ENCODE assay signal across 9 cellular contexts in genomic region chr7:151472644-151473380, GRCh38. TPM values are rescaled to one million over a fixed set of nuclear protein-coding genes. Genes with fewer than 3 reads are reported as not detected.
DNase-seq lines count a peak whose midpoint lies in the region; ATAC-seq and TF ChIP-seq lines count a peak whose summit lies in the region.
"Had no signal": no experiment of that assay in that cellular context is flagged by ENCODE, and none has a peak within 500 bp of the region (broad histone marks: within the 10 kb centered on the region; RNA-seq: fewer than 3 reads in every experiment).

No MANE protein-coding gene starts in this region.

- H3K27me3 ChIP-seq in right atrium auricular region: no peaks in the 10 kb centered on the region

- peaks cover 50% of the 10 kb centered on the region for H3K36me3 ChIP-seq in right atrium auricular region

- intact Hi-C loops in Right ventricle myocardium inferior (cut with DNase I): no loop called here

- H3K27ac ChIP-seq in right atrium auricular region: no peak overlapping the region
- H3K27ac ChIP-seq: C4-2B had no signal

- no peaks in the 10 kb centered on the region for H3K9me3 Mint-ChIP-seq in stimulated activated naive CD8-positive, alpha-beta T cell treated with anti-CD3 and anti-CD28 coated beads, Interleukin-15, amount 100 ng/mL, for 72 hours

- H3K27ac Mint-ChIP-seq in stimulated activated naive CD8-positive, alpha-beta T cell treated with anti-CD3 and anti-CD28 coated beads, Interleukin-15, amount 100 ng/mL, for 72 hours: no peak overlapping the region

- peak overlapping the region; percentile 43 for H3K4me3 Mint-ChIP-seq in stimulated activated naive CD8-positive, alpha-beta T cell treated with anti-CD3 and anti-CD28 coated beads, Interleukin-15, amount 100 ng/mL, for 72 hours

- H3K4me3 ChIP-seq in right atrium auricular region (no peak overlapping the region), astrocyte of the spinal cord (ENCODE audit: low read depth, low read length) (no peak overlapping the region)

- peaks cover 0 to 39% of the 10 kb centered on the region in 2 donors for H3K4me1 ChIP-seq in right atrium auricular region

- no peak for TF ChIP-seq CTCF in right atrium auricular region (IDR thresholded peaks at IDR 0.05)
- no peak for TF ChIP-seq CTCF in astrocyte of the spinal cord (IDR thresholded peaks at IDR 0.05; ENCODE audit: low read depth, low read length)

- DNase-seq in Right ventricle myocardium inferior (ENCODE audit: missing footprints) (no peak), right atrium auricular region (ENCODE audit: low spot score) (no peak), astrocyte of the spinal cord (ENCODE audit: low read depth, low spot score) (peak; percentile 39), amniotic stem cell (lab: John Stamatoyannopoulos, UW) (no peak), NCI-H2107 (lab: John Stamatoyannopoulos, UW) (no peak), pons (ENCODE audit: low spot score) (no peak)
- DNase-seq in stimulated activated naive CD8-positive, alpha-beta T cell treated with anti-CD3 and anti-CD28 coated beads, Interleukin-15, amount 100 ng/mL, for 72 hours: no peak

- in situ Hi-C loops in astrocyte of the spinal cord (cut with HindIII; ENCODE audit: low sequenced_read_pairs): no loop called here

- no peaks in the 10 kb centered on the region for H3K27me3 Mint-ChIP-seq in stimulated activated naive CD8-positive, alpha-beta T cell treated with anti-CD3 and anti-CD28 coated beads, Interleukin-15, amount 100 ng/mL, for 72 hours

- no peaks in the 10 kb centered on the region for H3K9me3 ChIP-seq in right atrium auricular region

- H3K4me1 Mint-ChIP-seq in stimulated activated naive CD8-positive, alpha-beta T cell treated with anti-CD3 and anti-CD28 coated beads, Interleukin-15, amount 100 ng/mL, for 72 hours: peaks cover 51% of the 10 kb centered on the region

- ATAC-seq in Right ventricle myocardium inferior (peak; percentile 62), HG03045 (IDR thresholded peaks at IDR 0.05; ENCODE audit: unreplicated experiment) (peak; percentile 52)
- no peak for ATAC-seq in stimulated activated naive CD8-positive, alpha-beta T cell treated with anti-CD3 and anti-CD28 coated beads, Interleukin-15, amount 100 ng/mL, for 72 hours

RNA-seq across cellular contexts. Expression of gene CRYGN, which starts 32.9 kb away (rescaled TPM):
- total RNA-seq in Right ventricle myocardium inferior (not detected), right atrium auricular region (under 1 TPM in 1 of 2 donors, not detected in 1; 0.90 TPM)

RNA-seq across cellular contexts. Expression of gene RHEB, which starts 46.9 kb away (rescaled TPM):
- total RNA-seq in Right ventricle myocardium inferior: 135 TPM
- total RNA-seq in right atrium auricular region: 100 to 1,000 TPM in 1 of 2 donors, 10 to 100 TPM in 1; 77.9 to 128 TPM
